Comparison of ENCODE assay signal across 30 cellular contexts in genomic region chr2:51335072-51336058, GRCh38.
DNase-seq lines count a peak whose midpoint lies in the region; ATAC-seq, FAIRE-seq and TF ChIP-seq lines count a peak whose summit lies in the region.
"Had no signal": no experiment of that assay in that cellular context is flagged by ENCODE, and none has a peak within 500 bp of the region (broad histone marks: within the 10 kb centered on the region; RNA-seq: fewer than 3 reads in every experiment).

No MANE protein-coding gene starts in this region.

- POLR2A ChIA-PET in HCT116 (lab: Charles Lee) = no interaction called here

- ATAC-seq in HCT116 = no peak
- no peak for ATAC-seq in body of pancreas
- no peak for ATAC-seq in GM18867 (IDR thresholded peaks at IDR 0.05; ENCODE audit: unreplicated experiment)
- ATAC-seq: Panc1, right cardiac atrium had no signal

- FAIRE-seq in kidney (lab: Jason Lieb, UNC) (peak; percentile 79), GM19239 (lab: Jason Lieb, UNC) (no peak)
- FAIRE-seq: endothelial cell of umbilical vein, GM12892, HTR-8/SVneo had no signal

- H4K20me1 ChIP-seq in HCT116 (ENCODE audit: insufficient read depth) = no peaks in the 10 kb centered on the region

- intact Hi-C loops in HCT116 (cut with micrococcal nuclease) = loop anchor here (10.0 kb wide), 1 partner anchor 801 kb away; no protein-coding TSS in a partner anchor
- intact Hi-C loops in body of pancreas (cut with DNase I) = no loop called here
- intact Hi-C loops in kidney (cut with DNase I) = no loop called here
- intact Hi-C loops in sigmoid colon (cut with DNase I) = no loop called here

- BruUV-seq in HCT116 (replicated peaks; lab: Mats Ljungman, UMichigan) = no TSS peak

- no peaks in the 10 kb centered on the region for H3K4me1 ChIP-seq in HCT116 (ENCODE audit: control insufficient read depth in 1 of 2, insufficient read depth in 2 of 2, low read length in 2 of 2)
- no peaks in the 10 kb centered on the region for H3K4me1 ChIP-seq in body of pancreas
- H3K4me1 ChIP-seq in kidney (ENCODE audit: control insufficient read depth in 1 of 2, insufficient read depth in 1 of 2, low read depth in 1 of 2, low read length in 2 of 2) = no peaks in the 10 kb centered on the region
- H3K4me1 ChIP-seq in sigmoid colon = no peaks in the 10 kb centered on the region

- H3K27ac ChIP-seq in HCT116 (ENCODE audit: low read depth, low read length) (no peak overlapping the region), body of pancreas (no peak overlapping the region), kidney (ENCODE audit: low read depth in 2 of 2, low read length in 2 of 2) (no peak overlapping the region), sigmoid colon (no peak overlapping the region)
- H3K27ac ChIP-seq: dorsolateral prefrontal cortex, WERI-Rb-1 had no signal

- H3K79me2 ChIP-seq in HCT116 (ENCODE audit: insufficient read depth, low read length) = no peaks in the 10 kb centered on the region

- in situ Hi-C loops in ACHN (cut with HindIII; ENCODE audit: low pct_ligation_motif_present, low pct_unique_long_range_greater_than_20kb, low sequenced_read_pairs) = no loop called here

- H3K27me3 ChIP-seq in HCT116 (ENCODE audit: insufficient read depth, low read length) = no peaks in the 10 kb centered on the region
- H3K27me3 ChIP-seq in body of pancreas = no peaks in the 10 kb centered on the region
- H3K27me3 ChIP-seq in sigmoid colon = no peaks in the 10 kb centered on the region

- no peaks in the 10 kb centered on the region for H3K9me2 ChIP-seq in HCT116 (ENCODE audit: insufficient read depth)

- H3K9me3 ChIP-seq in HCT116 (ENCODE audit: control insufficient read depth in 1 of 2, insufficient read depth in 1 of 2, low read depth in 1 of 2, low read length in 2 of 2) = no peaks in the 10 kb centered on the region
- no peaks in the 10 kb centered on the region for H3K9me3 ChIP-seq in body of pancreas
- H3K9me3 ChIP-seq in kidney (ENCODE audit: control insufficient read depth in 1 of 2, low read length in 2 of 2) = no peaks in the 10 kb centered on the region
- no peaks in the 10 kb centered on the region for H3K9me3 ChIP-seq in sigmoid colon

- no peak for TF ChIP-seq EP300 in sigmoid colon (IDR thresholded peaks at IDR 0.05)

- DNase-seq in ACHN (peak; percentile 15), HCT116 (ENCODE audit: low read depth, low spot score) (no peak), body of pancreas (no peak), kidney (no peak), GM19239 (ENCODE audit: insufficient read length, low spot score) (no peak), NCI-H1105 treated with DMSO at 0.1 percent for 48 hours (lab: John Stamatoyannopoulos, UW) (no peak), sigmoid colon (no peak)
- DNase-seq: activated CD4-positive, alpha-beta T cell treated with anti-CD3 and anti-CD28 coated beads, Interleukin-2, amount 10 ng/mL, durations not matched to agents 24 days and 14 days; activated gamma-delta T cell treated with Interleukin-2 at 50 U/mL for 16 hours; activated T-cell treated with anti-CD3 and anti-CD28 coated beads, Interleukin-2, amount 50 U/mL, for 24 hours; C1 segment of cervical spinal cord; dorsolateral prefrontal cortex; EL; KG1; kidney glomerular epithelial cell; NCI-H2171 treated with DMSO at 0.1 percent for 48 hours; NCI-H524; NK-92 treated with Interleukin-12 subunit alpha and Interleukin-12 subunit beta, amount 100 ng/mL, for 24 hours; right cardiac atrium; SHP77 treated with DMSO at 0.1 percent for 48 hours; stimulated activated CD4-positive, alpha-beta T cell treated with anti-CD3 and anti-CD28 coated beads, Interleukin-12 subunit alpha, Interleukin-12 subunit beta, amount 100 ng/mL, for 4 hours; stimulated activated CD4-positive, alpha-beta T cell treated with anti-CD3 and anti-CD28 coated beads, Interleukin-4, amount 100 ng/mL, for 1 hour; T-helper 9 cell; WERI-Rb-1 had no signal

- H3K4me2 ChIP-seq in HCT116 (ENCODE audit: low read length) = no peak overlapping the region

- H2AFZ ChIP-seq in HCT116 (ENCODE audit: low read depth, low read length, poor library complexity, severe bottlenecking) = no peak overlapping the region

- peak; percentile 22; the same call in 1 of the 2 replicates for TF ChIP-seq RAD21 in HCT116 (IDR thresholded peaks at IDR 0.05; ENCODE audit: low read depth)

- H3K36me3 ChIP-seq in HCT116 (ENCODE audit: control insufficient read depth in 1 of 2, insufficient read depth in 2 of 2, low read length in 2 of 2) (no peaks in the 10 kb centered on the region), body of pancreas (replicated peaks in 1 of 2; ENCODE audit: insufficient read depth in 1 of 2, low read depth in 2 of 2) (no peaks in the 10 kb centered on the region), kidney (ENCODE audit: control insufficient read depth in 1 of 2, insufficient read depth in 2 of 2, low read length in 2 of 2) (no peaks in the 10 kb centered on the region), sigmoid colon (no peaks in the 10 kb centered on the region)
- H3K36me3 ChIP-seq: WERI-Rb-1 had no signal

- H3K9ac ChIP-seq in HCT116 (ENCODE audit: low read length) (no peak overlapping the region), kidney (ENCODE audit: low read length in 2 of 2) (no peak overlapping the region)

- TF ChIP-seq POLR2A in HCT116 (IDR thresholded peaks at IDR 0.05; ENCODE audit: borderline replicate concordance, extremely low read depth, insufficient read depth, insufficient read length) (no peak), body of pancreas (IDR thresholded peaks at IDR 0.05) (no peak), sigmoid colon (IDR thresholded peaks at IDR 0.05) (no peak)

- H3K4me3 ChIP-seq in HCT116 (replicated peaks in 1 of 2; ENCODE audit: low read depth in 1 of 2, low read length in 2 of 2) (no peak overlapping the region), body of pancreas (no peak overlapping the region), kidney (ENCODE audit: low read length in 2 of 2) (no peak overlapping the region), sigmoid colon (no peak overlapping the region)
- H3K4me3 ChIP-seq: dorsolateral prefrontal cortex, lung had no signal

- RAD21 ChIA-PET in HCT116 (lab: Charles Lee; ENCODE audit: low non-redundant PET in 1 of 2, low total read pairs in 2 of 2, uncharacterized antibody in 2 of 2, unreplicated experiment in 2 of 2) = no interaction called here

- TF ChIP-seq CTCF in HCT116 (IDR thresholded peaks at IDR 0.05 in 2 of 3, conservative IDR thresholded peaks at IDR 0.05 in 1 of 3; ENCODE audit: borderline replicate concordance in 1 of 3, insufficient read depth in 1 of 3, low read depth in 2 of 3, low read length in 2 of 3) (peak in 2 of 3 experiments; percentile 17 to 61; a peak in 3 of 6 replicates), body of pancreas (IDR thresholded peaks at IDR 0.05) (peak in 5 of 7 experiments; percentile 10 to 29 (median 23)), kidney (IDR thresholded peaks at IDR 0.05; ENCODE audit: borderline replicate concordance, extremely low read depth, insufficient read depth) (no peak), sigmoid colon (IDR thresholded peaks at IDR 0.05) (no peak)

- WGBS in body of pancreas, 2 donors = 51 to 54% methylated on average over 8 of the region's 8 CpGs
- WGBS in sigmoid colon, 2 donors = 30 to 66% methylated on average over 8 of the region's 8 CpGs

- CTCF ChIA-PET in HCT116 (lab: Charles Lee) = interaction anchor here (0.6 to 1.1 kb wide), 3 partner anchors 22 to 589 kb away, joined by 3 read pairs; no protein-coding TSS in a partner anchor

TF ChIP-seq in HCT116, 20 proteins besides CTCF, POLR2A, EP300 and RAD21:
- TF ChIP-seq SRF (IDR thresholded peaks at IDR 0.05; ENCODE audit: low read depth) (no peak), ZFX (IDR thresholded peaks at IDR 0.05) (no peak), CEBPB (IDR thresholded peaks at IDR 0.05; ENCODE audit: low read depth) (no peak), ATF3 (IDR thresholded peaks at IDR 0.05) (no peak), MAX (IDR thresholded peaks at IDR 0.05) (no peak), ZBTB33 (IDR thresholded peaks at IDR 0.05; ENCODE audit: extremely low read depth, insufficient replicate concordance, low read length) (no peak)
TF ChIP-seq in HCT116: peak in this region for 0.

Comparison
In these comparisons a context has a peak if more than half of its experiments do, and no peak if none do; other contexts are left out.
1. CTCF ChIP-seq: peak in HCT116 (2 of 3) and body of pancreas (5 of 7); none in kidney (single experiment) and sigmoid colon (0 of 4).